3 cellular contexts compared by ENCODE assay signal in the genomic region with DNA sequence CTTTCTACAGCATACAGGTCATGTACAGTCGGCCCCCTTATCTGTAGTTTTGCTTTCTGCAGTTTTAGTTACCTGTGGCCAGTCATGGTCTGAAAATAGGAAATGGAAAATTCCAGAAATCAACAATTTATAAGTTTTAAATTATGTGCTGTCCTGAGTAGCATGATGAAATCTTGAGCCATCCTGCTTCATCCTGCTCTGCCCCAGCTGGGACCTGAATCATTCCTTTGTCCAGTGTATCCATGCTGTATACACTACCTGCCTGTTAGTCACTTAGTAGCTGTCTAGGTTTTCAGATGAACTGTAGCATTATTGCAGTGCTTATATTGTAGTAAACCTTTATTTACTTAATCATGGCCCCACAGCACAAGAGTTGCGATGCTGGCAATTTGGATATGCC.
TF ChIP-seq lines count a peak whose summit lies in the region.

No MANE protein-coding gene starts in this region.

TF ChIP-seq in HepG2, 621 proteins besides CTCF, POLR2A, EP300 and RAD21:
- TF ChIP-seq MIXL1 (CRISPR knock-in tag; IDR thresholded peaks at IDR 0.05) (no peak), SETDB1 (CRISPR knock-in tag; IDR thresholded peaks at IDR 0.05; ENCODE audit: borderline replicate concordance) (no peak), U2AF2 (IDR thresholded peaks at IDR 0.05; ENCODE audit: low read depth, low read length) (no peak), CBFB (CRISPR knock-in tag; IDR thresholded peaks at IDR 0.05) (no peak), ZNF773 (CRISPR knock-in tag; IDR thresholded peaks at IDR 0.05; ENCODE audit: borderline replicate concordance) (no peak), FOSL2 (CRISPR knock-in tag; IDR thresholded peaks at IDR 0.05) (peak; percentile 44; the same call in 1 of the 2 replicates), RXRA (CRISPR knock-in tag; IDR thresholded peaks at IDR 0.05) (no peak)
- TF ChIP-seq, protein P1, sequence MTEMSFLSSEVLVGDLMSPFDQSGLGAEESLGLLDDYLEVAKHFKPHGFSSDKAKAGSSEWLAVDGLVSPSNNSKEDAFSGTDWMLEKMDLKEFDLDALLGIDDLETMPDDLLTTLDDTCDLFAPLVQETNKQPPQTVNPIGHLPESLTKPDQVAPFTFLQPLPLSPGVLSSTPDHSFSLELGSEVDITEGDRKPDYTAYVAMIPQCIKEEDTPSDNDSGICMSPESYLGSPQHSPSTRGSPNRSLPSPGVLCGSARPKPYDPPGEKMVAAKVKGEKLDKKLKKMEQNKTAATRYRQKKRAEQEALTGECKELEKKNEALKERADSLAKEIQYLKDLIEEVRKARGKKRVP (CRISPR knock-in tag; IDR thresholded peaks at IDR 0.05) = peak in 1 of 2 experiments; percentile 91; a peak in 2 of 4 replicates
TF ChIP-seq in HepG2: peak in this region for 2.

TF ChIP-seq in K562, 482 proteins besides CTCF, POLR2A, EP300 and RAD21:
- TF ChIP-seq CEBPG (CRISPR knock-in tag; IDR thresholded peaks at IDR 0.05) (no peak), CEBPG (tag; conservative IDR thresholded peaks at IDR 0.05 in 1 of 2, IDR thresholded peaks at IDR 0.05 in 1 of 2) (peak in 1 of 2 experiments; percentile 79; a peak in 2 of 4 replicates), YY1 (IDR thresholded peaks at IDR 0.05; ENCODE audit: borderline replicate concordance in 1 of 3, control insufficient read depth in 1 of 3, extremely low read depth in 1 of 3, insufficient read depth in 3 of 3, insufficient read length in 1 of 3, insufficient replicate concordance in 2 of 3, low read depth in 1 of 3, low read length in 2 of 3) (no peak), TRIM24 (IDR thresholded peaks at IDR 0.05) (peak in 1 of 2 experiments; percentile 18; a peak in 1 of 4 replicates), NFE2 (IDR thresholded peaks at IDR 0.05; ENCODE audit: low read depth) (no peak)
- TF ChIP-seq, protein P2, sequence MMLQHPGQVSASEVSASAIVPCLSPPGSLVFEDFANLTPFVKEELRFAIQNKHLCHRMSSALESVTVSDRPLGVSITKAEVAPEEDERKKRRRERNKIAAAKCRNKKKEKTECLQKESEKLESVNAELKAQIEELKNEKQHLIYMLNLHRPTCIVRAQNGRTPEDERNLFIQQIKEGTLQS (IDR thresholded peaks at IDR 0.05) = peak; percentile 33; the same call in 1 of the 2 replicates
- TF ChIP-seq, protein P2 (CRISPR knock-in tag; conservative IDR thresholded peaks at IDR 0.05) = no peak

TF ChIP-seq in HEK293T, 16 proteins besides CTCF, POLR2A, EP300 and RAD21:
- TF ChIP-seq SUZ12 (IDR thresholded peaks at IDR 0.05) (no peak), HDGF (IDR thresholded peaks at IDR 0.05; ENCODE audit: borderline replicate concordance) (no peak), L3MBTL2 (conservative IDR thresholded peaks at IDR 0.05) (no peak), FOXK2 (IDR thresholded peaks at IDR 0.05) (no peak), ELF4 (IDR thresholded peaks at IDR 0.05) (no peak)
- TF ChIP-seq, protein P3, sequence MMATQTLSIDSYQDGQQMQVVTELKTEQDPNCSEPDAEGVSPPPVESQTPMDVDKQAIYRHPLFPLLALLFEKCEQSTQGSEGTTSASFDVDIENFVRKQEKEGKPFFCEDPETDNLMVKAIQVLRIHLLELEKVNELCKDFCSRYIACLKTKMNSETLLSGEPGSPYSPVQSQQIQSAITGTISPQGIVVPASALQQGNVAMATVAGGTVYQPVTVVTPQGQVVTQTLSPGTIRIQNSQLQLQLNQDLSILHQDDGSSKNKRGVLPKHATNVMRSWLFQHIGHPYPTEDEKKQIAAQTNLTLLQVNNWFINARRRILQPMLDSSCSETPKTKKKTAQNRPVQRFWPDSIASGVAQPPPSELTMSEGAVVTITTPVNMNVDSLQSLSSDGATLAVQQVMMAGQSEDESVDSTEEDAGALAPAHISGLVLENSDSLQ (IDR thresholded peaks at IDR 0.05) = no peak
